Comparison of ENCODE assay signal across 8 cellular contexts in the genomic region with DNA sequence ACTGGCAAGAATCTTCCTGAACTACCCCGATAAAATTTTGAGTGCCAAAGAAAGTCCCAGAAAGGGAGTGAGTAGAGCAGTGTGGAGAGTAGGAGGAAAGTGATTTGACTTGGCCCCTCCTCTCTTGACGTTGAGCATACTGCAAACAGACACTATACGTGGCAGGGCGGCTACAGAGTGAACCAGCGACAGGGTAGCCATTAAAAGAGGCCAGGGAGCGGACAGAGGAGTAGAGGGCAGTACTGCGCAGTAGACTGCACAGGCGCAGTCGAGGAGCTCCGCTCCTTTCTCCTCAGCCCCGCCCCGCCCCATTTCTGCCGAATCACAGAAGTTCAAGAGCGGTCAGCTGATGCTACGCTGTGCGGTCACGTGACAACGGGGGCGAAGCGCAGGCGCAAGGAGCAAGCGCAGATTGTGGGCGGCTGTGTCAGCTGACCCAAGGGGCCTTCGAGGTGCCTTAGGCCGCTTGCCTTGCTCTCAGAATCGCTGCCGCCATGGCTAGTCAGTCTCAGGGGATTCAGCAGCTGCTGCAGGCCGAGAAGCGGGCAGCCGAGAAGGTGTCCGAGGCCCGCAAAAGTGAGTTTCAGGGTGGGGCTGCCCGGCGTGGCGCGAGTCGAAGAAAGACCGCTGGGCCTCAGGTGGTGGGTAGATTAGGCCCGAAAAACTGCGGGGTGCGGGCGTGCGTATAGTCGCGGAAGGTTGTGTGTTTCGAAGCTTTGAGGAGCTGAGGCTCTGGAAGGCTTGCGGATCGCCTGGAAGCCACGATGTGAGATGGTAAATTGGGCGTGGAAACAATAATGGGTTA. TPM values are rescaled to one million over a fixed set of nuclear protein-coding genes. Genes with fewer than 3 reads are reported as not detected.
A peak's percentile ranks its signal among the peaks of the same experiment; 100 is the strongest.
DNase-seq lines count a peak whose midpoint lies in the region; ATAC-seq and TF ChIP-seq lines count a peak whose summit lies in the region.

Gene ATP6V1G1 (plus strand): TSS at position 425 of the 805 bp plus-strand sequence. CDS start 70 bp downstream, at position 495.

- DNase-seq in DMS53 (lab: John Stamatoyannopoulos, UW) (peak; percentile 99), KBM-7 (peak; percentile 96)
- peak; percentile 98 for DNase-seq in activated T-cell treated with anti-CD3 and anti-CD28 coated beads, Interleukin-2, amount 50 U/mL, for 24 hours
- DNase-seq in stimulated activated CD8-positive, alpha-beta memory T cell treated with anti-CD3 and anti-CD28 coated beads, Interleukin-7, amount 100 ng/mL, for 1 hour (ENCODE audit: low read depth in 2 of 2), result peak; percentile 97 to 98

- peaks cover 44% of the 10 kb centered on the region for H3K4me1 Mint-ChIP-seq in activated T-cell treated with anti-CD3 and anti-CD28 coated beads, Interleukin-2, amount 50 U/mL, for 24 hours (ENCODE audit: low read depth)

- H3K9me3 Mint-ChIP-seq in activated T-cell treated with anti-CD3 and anti-CD28 coated beads, Interleukin-2, amount 50 U/mL, for 24 hours, result no peaks in the 10 kb centered on the region

- H3K4me1 ChIP-seq in esophagus (ENCODE audit: control insufficient read depth in 2 of 2, insufficient read depth in 2 of 2, low read length in 1 of 2), result peaks cover 1 to 3% of the 10 kb centered on the region in 2 donors
- H3K4me1 ChIP-seq in mucosa of stomach (ENCODE audit: control insufficient read depth, insufficient read depth, low read length), result peaks cover 32% of the 10 kb centered on the region

- peak within 1 kb of the TSS; percentile 99 for H3K4me3 Mint-ChIP-seq in activated T-cell treated with anti-CD3 and anti-CD28 coated beads, Interleukin-2, amount 50 U/mL, for 24 hours

- WGBS in esophagus, 2 donors, result 1% methylated on average over 50 of the region's 50 CpGs

- H3K4me3 ChIP-seq in esophagus (ENCODE audit: low read depth in 1 of 2, low read length in 2 of 2), result peak within 1 kb of the TSS; percentile 90 to 92
- peak within 1 kb of the TSS; percentile 78 for H3K4me3 ChIP-seq in mucosa of stomach (ENCODE audit: low read length)

- ATAC-seq in GM21717 (IDR thresholded peaks at IDR 0.05; ENCODE audit: unreplicated experiment), result peak; percentile 93

- H3K36me3 Mint-ChIP-seq in activated T-cell treated with anti-CD3 and anti-CD28 coated beads, Interleukin-2, amount 50 U/mL, for 24 hours (ENCODE audit: low read depth), result peaks cover 37% of the 10 kb centered on the region

- H3K27me3 Mint-ChIP-seq in activated T-cell treated with anti-CD3 and anti-CD28 coated beads, Interleukin-2, amount 50 U/mL, for 24 hours, result no peaks in the 10 kb centered on the region

- H3K9ac ChIP-seq in mucosa of stomach (ENCODE audit: low read length), result peak within 1 kb of the TSS; percentile 97

- H3K27me3 ChIP-seq in esophagus (ENCODE audit: control insufficient read depth in 1 of 2, insufficient read depth in 2 of 2, low read length in 2 of 2) (no peaks in the 10 kb centered on the region), mucosa of stomach (ENCODE audit: control insufficient read depth, insufficient read depth, low read length) (no peaks in the 10 kb centered on the region)

- peak within 1 kb of the TSS; percentile 99 for H3K27ac Mint-ChIP-seq in activated T-cell treated with anti-CD3 and anti-CD28 coated beads, Interleukin-2, amount 50 U/mL, for 24 hours

- H3K36me3 ChIP-seq in esophagus (ENCODE audit: control insufficient read depth in 2 of 2, insufficient read depth in 2 of 2, low read length in 1 of 2) (no peaks in the 10 kb centered on the region), mucosa of stomach (ENCODE audit: control insufficient read depth, insufficient read depth, low read length) (no peaks in the 10 kb centered on the region)

- H3K9me3 ChIP-seq in esophagus (ENCODE audit: control insufficient read depth in 2 of 2, insufficient read depth in 1 of 2, low read depth in 1 of 2, low read length in 1 of 2) (no peaks in the 10 kb centered on the region), mucosa of stomach (ENCODE audit: control insufficient read depth, low read length) (no peaks in the 10 kb centered on the region)

- H3K27ac ChIP-seq in esophagus (ENCODE audit: low read depth in 2 of 2, low read length in 1 of 2), result peak within 1 kb of the TSS; percentile 90 to 92

- in situ Hi-C loops in KBM-7 (cut with MboI; ENCODE audit: low pct_unique_long_range_greater_than_20kb, low sequenced_read_pairs), result no loop called here

TF ChIP-seq in PFSK-1, 5 proteins besides CTCF, POLR2A, EP300 and RAD21:
- TF ChIP-seq POLR2AphosphoS5 (IDR thresholded peaks at IDR 0.05; ENCODE audit: low read depth, low read length) (peak; percentile 94), TAF1 (IDR thresholded peaks at IDR 0.05; ENCODE audit: borderline replicate concordance, insufficient read depth, low read length) (peak; percentile 90), SIN3A (IDR thresholded peaks at IDR 0.05; ENCODE audit: borderline replicate concordance, insufficient read depth, low read length) (no peak), FOXP2 (optimal IDR thresholded peaks at IDR 0.05; ENCODE audit: borderline replicate concordance, extremely low read depth, extremely low read length, insufficient read depth) (no peak), REST (IDR thresholded peaks at IDR 0.05; ENCODE audit: insufficient read depth in 1 of 2, low read depth in 2 of 2, low read length in 2 of 2) (no peak)

RNA-seq across cellular contexts. Expression of gene ATP6V1G1, which starts in this region (rescaled TPM):
- 82.3 TPM for polyA plus RNA-seq in PFSK-1 (2012; ENCODE audit: insufficient read length, low read depth)
- 100 to 1,000 TPM; 127 to 145 TPM for polyA plus RNA-seq in esophagus

Comparison
In these comparisons a context has a peak if more than half of its experiments do, and no peak if none do; other contexts are left out.
1. Peak in every context shown above with its lines: DNase-seq, ATAC-seq, H3K4me3 ChIP-seq and H3K27ac ChIP-seq.